Comparison of ENCODE assay signal across 8 cellular contexts in the genomic region with DNA sequence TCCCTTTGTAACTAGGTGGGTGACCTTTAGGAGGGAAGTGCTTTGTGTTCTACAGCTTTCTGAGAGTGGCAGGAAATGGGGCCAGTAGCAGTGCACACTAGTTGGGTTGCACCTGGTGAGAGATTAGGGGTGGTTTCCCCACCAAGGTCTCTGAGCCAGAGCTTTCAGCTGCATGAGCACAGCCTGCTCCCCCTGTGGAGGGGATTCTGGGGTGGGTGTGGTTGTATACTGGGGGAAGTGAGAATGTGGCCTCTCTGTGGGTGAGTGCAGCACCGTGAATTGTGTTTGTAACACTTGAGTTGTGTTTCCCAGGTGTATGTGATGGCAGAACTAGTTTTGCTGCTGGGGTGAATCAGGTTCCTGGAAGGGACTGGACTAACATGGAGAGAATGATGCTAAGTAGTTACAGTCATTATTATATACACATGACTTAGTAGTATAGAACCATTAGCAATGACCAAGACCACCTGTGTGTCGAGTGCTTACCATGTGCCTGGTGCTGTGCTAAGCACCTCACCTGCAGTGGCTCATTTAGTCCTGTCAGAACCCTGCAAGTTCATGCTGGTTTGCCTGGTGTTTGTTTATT. TPM values are rescaled to one million over a fixed set of nuclear protein-coding genes. Genes with fewer than 3 reads are reported as not detected.
DNase-seq lines count a peak whose midpoint lies in the region; ATAC-seq and FAIRE-seq lines count a peak whose summit lies in the region.

No MANE protein-coding gene starts in this region.

- DNase-seq in COR-L47 (lab: John Stamatoyannopoulos, UW) (peak; percentile 68), epithelial cell of prostate (ENCODE audit: low read depth, low spot score) (no peak), small intestine (peak; percentile 59), NCI-H187 treated with DMSO at 0.1 percent for 48 hours (lab: John Stamatoyannopoulos, UW) (no peak), NCI-H526 (lab: John Stamatoyannopoulos, UW) (no peak)
- DNase-seq in activated CD4-positive, alpha-beta T cell treated with anti-CD3 and anti-CD28 coated beads for 4 hours: peak; percentile 31 to 39

- no peak for FAIRE-seq in small intestine (lab: Jason Lieb, UNC)

- H3K36me3 ChIP-seq in small intestine (ENCODE audit: control insufficient read depth in 2 of 2, insufficient read depth in 2 of 2, low read length in 2 of 2): peaks cover 0 to 3% of the 10 kb centered on the region in 2 donors

- H3K4me3 ChIP-seq in small intestine (ENCODE audit: low read depth in 1 of 2, low read length in 2 of 2): no peak overlapping the region

- no peaks in the 10 kb centered on the region for H3K9me3 ChIP-seq in small intestine (ENCODE audit: control insufficient read depth, low read depth)

- WGBS in small intestine, 3 donors: 34 to 39% (median 36%) methylated on average over 2 of the region's 2 CpGs

- no peaks in the 10 kb centered on the region for H3K27me3 ChIP-seq in small intestine (ENCODE audit: control insufficient read depth in 2 of 2, insufficient read depth in 2 of 2, low read length in 2 of 2)

- peak; percentile 74 for ATAC-seq in GM19351 (IDR thresholded peaks at IDR 0.05; ENCODE audit: unreplicated experiment)
- peak; percentile 69 for ATAC-seq in HG03342 (IDR thresholded peaks at IDR 0.05; ENCODE audit: unreplicated experiment)

- H3K27ac ChIP-seq in epithelial cell of prostate: peak overlapping the region; percentile 55
- peak overlapping the region; percentile 54 to 91 for H3K27ac ChIP-seq in small intestine (ENCODE audit: low read depth in 1 of 2, low read length in 1 of 2)

- peaks cover 3 to 15% of the 10 kb centered on the region in 2 donors for H3K4me1 ChIP-seq in small intestine (ENCODE audit: control insufficient read depth in 2 of 2, insufficient read depth in 1 of 2, low read depth in 1 of 2, low read length in 1 of 2)

RNA-seq across cellular contexts. Expression of gene CXXC5, which starts 11.8 kb away (rescaled TPM):
- 10 to 100 TPM in 2 of 3 donors, 1 to 10 TPM in 1; 3.8 to 21.9 (median 14.6) TPM for polyA plus RNA-seq in small intestine

Comparison
In these comparisons a context has a peak if more than half of its experiments do, and no peak if none do; other contexts are left out.
1. DNase-seq: peak in COR-L47 (single experiment), activated CD4-positive, alpha-beta T cell treated with anti-CD3 and anti-CD28 coated beads for 4 hours (2 of 2) and small intestine (single experiment); none in epithelial cell of prostate (single experiment), NCI-H187 treated with DMSO at 0.1 percent for 48 hours (single experiment) and NCI-H526 (0 of 2).